In genomic region chr3:30448436-30448835, GRCh38 we compare ENCODE assay signal across 27 cellular contexts.
A peak's percentile ranks its signal among the peaks of the same experiment; 100 is the strongest.
DNase-seq lines count a peak whose midpoint lies in the region; ATAC-seq and TF ChIP-seq lines count a peak whose summit lies in the region.
"Had no signal": no experiment of that assay in that cellular context is flagged by ENCODE, and none has a peak within 500 bp of the region (broad histone marks: within the 10 kb centered on the region; RNA-seq: fewer than 3 reads in every experiment).

No MANE protein-coding gene starts in this region.

- POLR2A ChIA-PET in PC-3 (lab: Charles Lee; ENCODE audit: unreplicated experiment) = no interaction called here

- no peak overlapping the region for H3K4me3 Mint-ChIP-seq in nephron progenitor cell
- H3K4me3 Mint-ChIP-seq: CD4-positive, alpha-beta memory T cell; H9 had no signal

- no peaks in the 10 kb centered on the region for H4K20me1 ChIP-seq in PC-3 (ENCODE audit: low read length)
- H4K20me1 ChIP-seq: BLaER1 treated with 17β-estradiol and CSF1 and Interleukin-3, amounts not matched to agents 10 nM and 100 nM had no signal

- in situ Hi-C loops in HAP-1 (cut with MboI; ENCODE audit: low sequenced_read_pairs) = no loop called here

- H3K4me2 ChIP-seq in PC-3 (ENCODE audit: low read length) (no peak overlapping the region), skeletal muscle satellite cell (ENCODE audit: low read length) (peak overlapping the region; percentile 16)
- H3K4me2 ChIP-seq: BLaER1 treated with 17β-estradiol and CSF1 and Interleukin-3, amounts not matched to agents 10 nM and 100 nM had no signal

- no peaks in the 10 kb centered on the region for H3K27me3 ChIP-seq in PC-3 (ENCODE audit: low read length)
- no peaks in the 10 kb centered on the region for H3K27me3 ChIP-seq in skeletal muscle satellite cell (ENCODE audit: control insufficient read depth, insufficient read depth, low read length)
- no peaks in the 10 kb centered on the region for H3K27me3 ChIP-seq in HAP-1 (ENCODE audit: low read depth)
- H3K27me3 ChIP-seq: BLaER1 treated with 17β-estradiol and CSF1 and Interleukin-3, amounts not matched to agents 10 nM and 100 nM had no signal

- H3K9ac ChIP-seq in PC-3 (ENCODE audit: low read length) (no peak overlapping the region), skeletal muscle satellite cell (ENCODE audit: low read depth, low read length) (no peak overlapping the region)
- H3K9ac ChIP-seq: BLaER1 treated with 17β-estradiol and CSF1 and Interleukin-3, amounts not matched to agents 10 nM and 100 nM had no signal

- peak; percentile 69 for DNase-seq in AG10803 (ENCODE audit: low read depth)
- no peak for DNase-seq in PC-3
- peak; percentile 38 for DNase-seq in fibroblast of mammary gland (ENCODE audit: low read depth)
- DNase-seq in NCI-H2081 treated with DMSO at 0.1 percent for 48 hours (lab: John Stamatoyannopoulos, UW) = no peak
- DNase-seq in epidermal melanocyte (ENCODE audit: insufficient read length, low spot score) = no peak
- no peak for DNase-seq in HAP-1 (ENCODE audit: low spot score in 2 of 2)
- no peak for DNase-seq in nephron progenitor cell
- DNase-seq: Caco-2; CD4-positive, alpha-beta memory T cell; DMS53; EL; GF-D8; H9; KBM-7; NCI-H1092; NCI-H1436; NCI-H187 treated with DMSO at 0.1 percent for 48 hours; NCI-H226; NCI-H524; NCI-H774; NK-92 treated with Interleukin-12 subunit alpha and Interleukin-12 subunit beta, amount 100 ng/mL, for 24 hours; SIG-M5 had no signal

- no peaks in the 10 kb centered on the region for H3K36me3 Mint-ChIP-seq in nephron progenitor cell (ENCODE audit: low read depth)
- H3K36me3 Mint-ChIP-seq: CD4-positive, alpha-beta memory T cell had no signal

- intact Hi-C loops in PC-3 (cut with micrococcal nuclease) = no loop called here

- H3K79me2 ChIP-seq in PC-3 (ENCODE audit: low read length) = no peaks in the 10 kb centered on the region

- peaks cover 12% of the 10 kb centered on the region for H3K9me3 Mint-ChIP-seq in nephron progenitor cell

- peak; percentile 54 for ATAC-seq in PC-3
- ATAC-seq: HepG2, Panc1 had no signal

- no peak overlapping the region for H2AFZ ChIP-seq in PC-3 (ENCODE audit: low read length)

- no peak overlapping the region for H3K27ac ChIP-seq in PC-3 (ENCODE audit: low read length)
- H3K27ac ChIP-seq: BLaER1 treated with 17β-estradiol and CSF1 and Interleukin-3, amounts not matched to agents 10 nM and 100 nM; HL-60 had no signal

- no peak for TF ChIP-seq CTCF in AG10803 (conservative IDR thresholded peaks at IDR 0.05; ENCODE audit: low read length)
- TF ChIP-seq CTCF in PC-3 (conservative IDR thresholded peaks at IDR 0.05; ENCODE audit: low read depth, low read length) = no peak
- TF ChIP-seq CTCF in fibroblast of mammary gland (conservative IDR thresholded peaks at IDR 0.05; ENCODE audit: control insufficient read depth, insufficient read depth, low read depth, low read length) = no peak
- TF ChIP-seq CTCF in nephron progenitor cell (IDR thresholded peaks at IDR 0.05) = no peak

- H3K27me3 Mint-ChIP-seq in nephron progenitor cell (ENCODE audit: low read depth, poor library complexity) = no peaks in the 10 kb centered on the region
- H3K27me3 Mint-ChIP-seq: CD4-positive, alpha-beta memory T cell had no signal

- CTCF ChIA-PET in PC-3 (lab: Charles Lee) = no interaction called here

- H3F3A ChIP-seq in PC-3 (ENCODE audit: low read length, unreplicated experiment) = no peaks in the 10 kb centered on the region

- no peak overlapping the region for H3K27ac Mint-ChIP-seq in nephron progenitor cell
- H3K27ac Mint-ChIP-seq: CD4-positive, alpha-beta memory T cell; H9 had no signal

- BruUV-seq in PC-3 (replicated peaks; lab: Mats Ljungman, UMichigan) = no TSS peak

- H3K4me1 Mint-ChIP-seq in nephron progenitor cell = no peaks in the 10 kb centered on the region
- H3K4me1 Mint-ChIP-seq: CD4-positive, alpha-beta memory T cell; H9 had no signal

- H3K9me3 ChIP-seq in PC-3 (ENCODE audit: low read length) (no peaks in the 10 kb centered on the region), skeletal muscle satellite cell (replicated peaks; ENCODE audit: low read length) (no peaks in the 10 kb centered on the region), HAP-1 (no peaks in the 10 kb centered on the region; the same call in 1 of the 2 replicates)

- H3K4me3 ChIP-seq in AG10803 (ENCODE audit: low read length) = no peak overlapping the region
- no peak overlapping the region for H3K4me3 ChIP-seq in PC-3 (ENCODE audit: low read length)
- no peak overlapping the region for H3K4me3 ChIP-seq in fibroblast of mammary gland (ENCODE audit: control insufficient read depth, low read depth, low read length)
- no peak overlapping the region for H3K4me3 ChIP-seq in skeletal muscle satellite cell (ENCODE audit: low read length)
- no peak overlapping the region for H3K4me3 ChIP-seq in HAP-1
- H3K4me3 ChIP-seq: BLaER1 treated with 17β-estradiol and CSF1 and Interleukin-3, amounts not matched to agents 10 nM and 100 nM had no signal

- peaks cover 7% of the 10 kb centered on the region; the same call in 1 of the 2 replicates for H3K4me1 ChIP-seq in PC-3 (ENCODE audit: insufficient read depth, low read length)
- H3K4me1 ChIP-seq in skeletal muscle satellite cell (ENCODE audit: control insufficient read depth, insufficient read depth, low read length) = peaks cover 30% of the 10 kb centered on the region
- H3K4me1 ChIP-seq in HAP-1 = no peaks in the 10 kb centered on the region
- H3K4me1 ChIP-seq: Caco-2 had no signal

- H3K9me2 ChIP-seq in PC-3 (replicated peaks; ENCODE audit: low read length) = no peaks in the 10 kb centered on the region

- H3K36me3 ChIP-seq in PC-3 (ENCODE audit: low read depth, low read length) (no peaks in the 10 kb centered on the region), skeletal muscle satellite cell (ENCODE audit: insufficient read depth, low read length) (no peaks in the 10 kb centered on the region), HAP-1 (replicated peaks) (no peaks in the 10 kb centered on the region)
- H3K36me3 ChIP-seq: BLaER1 treated with 17β-estradiol and CSF1 and Interleukin-3, amounts not matched to agents 10 nM and 100 nM had no signal

Comparison
In these comparisons a context has a peak if more than half of its experiments do, and no peak if none do; other contexts are left out.
1. DNase-seq: peak in AG10803 (single experiment) and fibroblast of mammary gland (single experiment); none in PC-3 (single experiment), NCI-H2081 treated with DMSO at 0.1 percent for 48 hours (single experiment), epidermal melanocyte (single experiment), HAP-1 (0 of 2) and nephron progenitor cell (single experiment).